ENCODE assay signal across 1 cellular context in genomic region chr2:87852425-87852824, GRCh38. TPM values are rescaled to one million over a fixed set of nuclear protein-coding genes. Genes with fewer than 3 reads are reported as not detected.
"Had no signal": no experiment of that assay in that cellular context is flagged by ENCODE, and none has a peak within 500 bp of the region (broad histone marks: within the 10 kb centered on the region; RNA-seq: fewer than 3 reads in every experiment).

No MANE protein-coding gene starts in this region.

RNA-seq across cellular contexts. Expression of gene RGPD2, which starts 26.8 kb away (rescaled TPM):
- total RNA-seq: pulmonary artery endothelial cell had no signal
